9 cellular contexts compared by ENCODE assay signal in genomic region chr16:31265329-31266245, GRCh38. TPM values are rescaled to one million over a fixed set of nuclear protein-coding genes. Genes with fewer than 3 reads are reported as not detected.
DNase-seq lines count a peak whose midpoint lies in the region; ATAC-seq, FAIRE-seq and TF ChIP-seq lines count a peak whose summit lies in the region.
"Had no signal": no experiment of that assay in that cellular context is flagged by ENCODE, and none has a peak within 500 bp of the region (broad histone marks: within the 10 kb centered on the region; RNA-seq: fewer than 3 reads in every experiment).

No MANE protein-coding gene starts in this region.

- H3K14ac ChIP-seq in H1 (ENCODE audit: insufficient read length): no peak overlapping the region

- no peak overlapping the region for H2AFZ ChIP-seq in SK-N-SH (ENCODE audit: low read depth)
- no peak overlapping the region for H2AFZ ChIP-seq in H1 (ENCODE audit: low read length)

- H3K27ac ChIP-seq in SK-N-SH (ENCODE audit: low read depth in 2 of 2, low read length in 1 of 2): no peak overlapping the region
- no peak overlapping the region for H3K27ac ChIP-seq in H1 (ENCODE audit: low read depth, low read length)
- no peak overlapping the region for H3K27ac ChIP-seq in small intestine (ENCODE audit: low read depth in 1 of 2, low read length in 1 of 2)
- H3K27ac ChIP-seq: cardiac muscle cell had no signal

- H3K79me2 ChIP-seq in SK-N-SH (ENCODE audit: insufficient read depth) (no peaks in the 10 kb centered on the region), H1 (ENCODE audit: control insufficient read depth in 1 of 2, insufficient read depth in 2 of 2, low read length in 2 of 2) (no peaks in the 10 kb centered on the region)

- peak overlapping the region; percentile 60; the same call in 1 of the 2 replicates for H3K18ac ChIP-seq in H1 (ENCODE audit: extremely low read depth, low read length)

- H3F3A ChIP-seq in SK-N-SH (replicated peaks; ENCODE audit: insufficient read depth): no peaks in the 10 kb centered on the region

- no peak for TF ChIP-seq EP300 in SK-N-SH (IDR thresholded peaks at IDR 0.05; ENCODE audit: borderline replicate concordance in 1 of 2, low read depth in 1 of 2, low read length in 1 of 2)
- no peak for TF ChIP-seq EP300 in H1 (IDR thresholded peaks at IDR 0.05; ENCODE audit: borderline replicate concordance in 1 of 2, low read depth in 2 of 2, low read length in 2 of 2)

- WGBS in SK-N-SH (ENCODE audit: low lambda C conversion rate): 10% methylated on average over 17 of the region's 20 CpGs
- 79% methylated on average over 19 of the region's 20 CpGs; no CpG with 5 or more reads in 1 of the 2 experiments for WGBS in H1 (ENCODE audit: extremely low coverage in 1 of 2, insufficient coverage in 1 of 2, insufficient read length in 1 of 2, insufficient replicate concordance in 2 of 2, low coverage in 1 of 2, low lambda C conversion rate in 2 of 2, missing lambda C conversion rate in 1 of 2), 2 experiments
- 45 to 57% (median 50%) methylated on average over 20 of the region's 20 CpGs for WGBS in small intestine, 3 donors

- peak overlapping the region; percentile 43; the same call in 1 of the 2 replicates for H2BK12ac ChIP-seq in H1 (ENCODE audit: low read depth, low read length)

- H3K9me3 ChIP-seq in SK-N-SH (no peaks in the 10 kb centered on the region), H1 (ENCODE audit: insufficient read depth in 2 of 2, low read depth in 1 of 2, low read length in 1 of 2) (no peaks in the 10 kb centered on the region), small intestine (ENCODE audit: control insufficient read depth, low read depth) (no peaks in the 10 kb centered on the region)

- CTCF ChIA-PET in SK-N-SH (lab: Yijun Ruan, JAX): no interaction called here
- CTCF ChIA-PET in H1 (lab: Charles Lee; ENCODE audit: partially characterized antibody): interaction anchor here (1.1 to 1.7 kb wide), 3 partner anchors 9 to 17 kb away, joined by 3 to 8 read pairs (median 5); no protein-coding TSS in a partner anchor

- H4K20me1 ChIP-seq in SK-N-SH (ENCODE audit: insufficient read depth): no peaks in the 10 kb centered on the region
- no peaks in the 10 kb centered on the region for H4K20me1 ChIP-seq in H1 (replicated peaks in 1 of 2; ENCODE audit: control insufficient read depth in 1 of 2, insufficient read depth in 2 of 2, low read length in 2 of 2)

- H3K56ac ChIP-seq in H1 (replicated peaks; ENCODE audit: insufficient read length, low read depth, low read length): no peak overlapping the region

- H3K4me2 ChIP-seq in SK-N-SH (no peak overlapping the region), H1 (ENCODE audit: insufficient read depth in 1 of 2, low read depth in 2 of 2, low read length in 2 of 2) (no peak overlapping the region)

- peak; percentile 76 for ATAC-seq in SK-N-SH treated with all-trans-retinoic acid at 6 μM for 48 hours
- ATAC-seq in HG03354 (IDR thresholded peaks at IDR 0.05; ENCODE audit: poor library complexity, severe bottlenecking, unreplicated experiment): peak; percentile 88

- H3K9ac ChIP-seq in SK-N-SH: no peak overlapping the region
- H3K9ac ChIP-seq in H1 (replicated peaks in 1 of 4; ENCODE audit: extremely low read depth in 1 of 4, low read depth in 3 of 4, low read length in 3 of 4): no peak overlapping the region

- peak overlapping the region; percentile 72; the same call in 1 of the 2 replicates for H2BK20ac ChIP-seq in H1 (ENCODE audit: low read length)

- peaks cover 62% of the 10 kb centered on the region; the same call in 1 of the 2 replicates for H3K27me3 ChIP-seq in SK-N-SH (ENCODE audit: insufficient read depth)
- peaks cover 0 to 2% (median 0%) of the 10 kb centered on the region in 4 experiments; a peak in 1 of 7 replicates for H3K27me3 ChIP-seq in H1 (replicated peaks in 1 of 4; ENCODE audit: control insufficient read depth in 3 of 4, extremely low read depth in 1 of 4, insufficient read depth in 3 of 4, low read length in 3 of 4)
- no peaks in the 10 kb centered on the region for H3K27me3 ChIP-seq in small intestine (ENCODE audit: control insufficient read depth in 2 of 2, insufficient read depth in 2 of 2, low read length in 2 of 2)
- H3K27me3 ChIP-seq: cardiac muscle cell had no signal

- no peak for TF ChIP-seq RAD21 in SK-N-SH (IDR thresholded peaks at IDR 0.05; ENCODE audit: low read length)
- TF ChIP-seq RAD21 in H1 (IDR thresholded peaks at IDR 0.05 in 1 of 2, conservative IDR thresholded peaks at IDR 0.05 in 1 of 2; ENCODE audit: low read depth in 2 of 2, low read length in 2 of 2): peak in 1 of 2 experiments; percentile 17; a peak in 1 of 4 replicates

- no peaks in the 10 kb centered on the region for H3K79me1 ChIP-seq in H1 (ENCODE audit: low read depth, low read length)

- DNase-seq in SK-N-SH: no peak
- DNase-seq in activated CD4-positive, alpha-beta T cell treated with anti-CD3 and anti-CD28 coated beads for 24 hours (ENCODE audit: low read depth in 2 of 2): peak; percentile 56 to 69
- DNase-seq in H1 (ENCODE audit: low read depth in 1 of 2, low spot score in 2 of 2): peak; percentile 10 to 60
- DNase-seq in stimulated activated CD4-positive, alpha-beta T cell treated with anti-CD3 and anti-CD28 coated beads, Interleukin-2, amount 100 ng/mL, for 24 hours: peak; percentile 75 to 81
- no peak for DNase-seq in small intestine
- DNase-seq in NCI-H128 (lab: John Stamatoyannopoulos, UW; ENCODE audit: unreplicated experiment): no peak

- H2AK5ac ChIP-seq in H1 (ENCODE audit: low read depth, low read length): no peak overlapping the region

- no peak for TF ChIP-seq POLR2A in H1 (IDR thresholded peaks at IDR 0.05; ENCODE audit: control extremely low read depth in 1 of 2, low read depth in 2 of 2, low read length in 2 of 2)

- peaks cover 2% of the 10 kb centered on the region; the same call in 1 of the 2 replicates for H3K23me2 ChIP-seq in H1 (ENCODE audit: low read depth, low read length)

- H3K36me3 ChIP-seq in SK-N-SH (replicated peaks in 1 of 2; ENCODE audit: control insufficient read depth in 1 of 2, insufficient read depth in 2 of 2, low read length in 1 of 2) (no peaks in the 10 kb centered on the region), H1 (ENCODE audit: control insufficient read depth in 2 of 4, insufficient read depth in 4 of 4, low read length in 3 of 4) (no peaks in the 10 kb centered on the region), small intestine (ENCODE audit: control insufficient read depth in 2 of 2, insufficient read depth in 2 of 2, low read length in 2 of 2) (no peaks in the 10 kb centered on the region)
- H3K36me3 ChIP-seq: cardiac muscle cell had no signal

- H2BK120ac ChIP-seq in H1 (replicated peaks; ENCODE audit: low read depth, low read length): peak overlapping the region; percentile 53

- no peak for TF ChIP-seq CTCF in SK-N-SH (IDR thresholded peaks at IDR 0.05)
- TF ChIP-seq CTCF in H1 (IDR thresholded peaks at IDR 0.05; ENCODE audit: control extremely low read depth in 1 of 3, insufficient read depth in 1 of 3, low read depth in 1 of 3, low read length in 3 of 3): peak in 2 of 3 experiments; percentile 5 to 11; a peak in 2 of 4 replicates

- H3K4me1 ChIP-seq in SK-N-SH (ENCODE audit: control insufficient read depth in 1 of 2, insufficient read depth in 2 of 2, low read depth in 1 of 2, low read length in 1 of 2) (no peaks in the 10 kb centered on the region), H1 (replicated peaks in 1 of 4; ENCODE audit: control insufficient read depth in 3 of 4, insufficient read depth in 4 of 4, low read length in 3 of 4) (peaks cover 0 to 8% (median 3%) of the 10 kb centered on the region in 4 experiments; a peak in 4 of 7 replicates), small intestine (ENCODE audit: control insufficient read depth in 2 of 2, insufficient read depth in 1 of 2, low read depth in 1 of 2, low read length in 1 of 2) (no peaks in the 10 kb centered on the region)

- POLR2A ChIA-PET in SK-N-SH (lab: Yijun Ruan, JAX) (no interaction called here), H1 (lab: Charles Lee; ENCODE audit: partially characterized antibody) (interaction anchor here (1.8 kb wide), 1 partner anchor 82 kb away, joined by 6 read pairs; no protein-coding TSS in a partner anchor)

- 0 out of 2 replicates have a peak overlapping the region, but pooled peaks have one; percentile 61 for H2BK15ac ChIP-seq in H1 (ENCODE audit: low read length)

- no peak overlapping the region for H4K8ac ChIP-seq in H1 (ENCODE audit: extremely low read depth, insufficient read depth, low read length)

- FAIRE-seq in H1 (lab: Jason Lieb, UNC) (no peak), small intestine (lab: Jason Lieb, UNC) (no peak)

- no peak overlapping the region for H3K23ac ChIP-seq in H1 (ENCODE audit: insufficient read length)

- peak overlapping the region; percentile 83 for H4K91ac ChIP-seq in H1 (replicated peaks; ENCODE audit: insufficient read length, low read length)

- H4K5ac ChIP-seq in H1 (ENCODE audit: insufficient read length, low read depth, low read length): no peak overlapping the region

- no peaks in the 10 kb centered on the region for H3K9me2 ChIP-seq in SK-N-SH

- H3K4me3 ChIP-seq in SK-N-SH (ENCODE audit: low read depth in 2 of 2, low read length in 1 of 2) (no peak overlapping the region), H1 (ENCODE audit: extremely low read depth in 1 of 4, insufficient read depth in 2 of 4, low read depth in 3 of 4, low read length in 4 of 4) (no peak overlapping the region), small intestine (ENCODE audit: low read depth in 1 of 2, low read length in 2 of 2) (no peak overlapping the region)
- H3K4me3 ChIP-seq: cardiac muscle cell had no signal

- peak overlapping the region; percentile 35; the same call in 1 of the 2 replicates for H2BK5ac ChIP-seq in H1 (ENCODE audit: low read depth, low read length)

- H3K4ac ChIP-seq in H1 (replicated peaks; ENCODE audit: insufficient read length, low read depth, low read length): peak overlapping the region; percentile 85

RNA-seq across cellular contexts. Expression of gene ITGAM, which starts 5.8 kb away (rescaled TPM):
- polyA plus RNA-seq in SK-N-SH (2012; rRNA removed) (under 0.01 and 0.02 TPM in 2 replicates), H1 (2011; rRNA removed) (2.0 and 2.9 TPM in 2 replicates), small intestine (1 to 10 TPM in 1 of 3 donors, under 1 TPM in 2; 0.22 to 4.3 (median 0.27) TPM)
- polyA plus RNA-seq in SK-N-SH (2012; cell fraction: cytosol; rRNA removed): 0.03 TPM in 1 of 2 replicates, not detected in the other
- 0.06 TPM in 2 replicates for polyA plus RNA-seq in SK-N-SH (2012; cell fraction: nucleus; rRNA removed)
- total RNA-seq in H1 (2021; fragmentation: NEBNext Ultra II Directional; extraction: Animal tissue kit (Norgen Biotek cat#: 25700)): 0.22 and 0.44 TPM in 2 replicates
- 1.5 TPM for polyA plus RNA-seq in H1 (2011; cell fraction: cytosol; rRNA removed)
- 4.1 TPM for polyA plus RNA-seq in H1 (2011; cell fraction: nucleus; rRNA removed)
- polyA plus RNA-seq in H1 (2012, experiment 1 of 2): 0.84 to 1.6 TPM (median 1.5 TPM) in 4 replicates
- polyA plus RNA-seq in H1 (2012, experiment 2 of 2): 0.92 TPM
- 0.73 TPM for polyA plus RNA-seq in H1 (2013, experiment 1 of 2)
- polyA plus RNA-seq in H1 (2013, experiment 2 of 2): 0.29 TPM
- polyA minus RNA-seq in H1 (2011; rRNA and poly(A)+ RNA removed): 1.9 and 2.5 TPM in 2 replicates
- polyA minus RNA-seq in H1 (2011; cell fraction: cytosol; rRNA and poly(A)+ RNA removed): 0.29 TPM
- polyA minus RNA-seq in H1 (2011; cell fraction: nucleus; rRNA and poly(A)+ RNA removed): 1.00 TPM
- total RNA-seq: cardiac muscle cell had no signal
- polyA plus RNA-seq: cardiac muscle cell had no signal

RNA-seq across cellular contexts. Expression of gene PYDC1, which starts 48.7 kb away (rescaled TPM):
- polyA plus RNA-seq in SK-N-SH (2012; rRNA removed) (not detected in 2 replicates), H1 (2011; rRNA removed) (5.9 and 11.1 TPM in 2 replicates), small intestine (not detected)
- polyA plus RNA-seq in SK-N-SH (2012; cell fraction: cytosol; rRNA removed): not detected in 2 replicates
- polyA plus RNA-seq in SK-N-SH (2012; cell fraction: nucleus; rRNA removed): not detected in 2 replicates
- 3.0 and 3.5 TPM in 2 replicates for total RNA-seq in H1 (2021; fragmentation: NEBNext Ultra II Directional; extraction: Animal tissue kit (Norgen Biotek cat#: 25700))
- 6.0 TPM for polyA plus RNA-seq in H1 (2011; cell fraction: cytosol; rRNA removed)
- polyA plus RNA-seq in H1 (2011; cell fraction: nucleus; rRNA removed): 3.6 TPM
- 2.5 to 6.9 TPM (median 3.8 TPM) in 4 replicates for polyA plus RNA-seq in H1 (2012, experiment 1 of 2)
- polyA plus RNA-seq in H1 (2012, experiment 2 of 2): 13.3 TPM
- polyA plus RNA-seq in H1 (2013, experiment 1 of 2): 2.0 TPM
- 1.6 TPM for polyA plus RNA-seq in H1 (2013, experiment 2 of 2)
- polyA minus RNA-seq in H1 (2011; rRNA and poly(A)+ RNA removed): 0.56 TPM in 1 of 2 replicates, not detected in the other
- not detected for polyA minus RNA-seq in H1 (2011; cell fraction: cytosol; rRNA and poly(A)+ RNA removed)
- not detected for polyA minus RNA-seq in H1 (2011; cell fraction: nucleus; rRNA and poly(A)+ RNA removed)
- total RNA-seq: cardiac muscle cell had no signal
- polyA plus RNA-seq: cardiac muscle cell had no signal

RNA-seq across cellular contexts. Expression of gene TRIM72, which starts 51.7 kb away (rescaled TPM):
- under 0.01 TPM in 1 of 2 replicates, not detected in the other for polyA plus RNA-seq in SK-N-SH (2012; rRNA removed)
- not detected in 2 replicates for polyA plus RNA-seq in SK-N-SH (2012; cell fraction: cytosol; rRNA removed)
- 0.01 and 0.02 TPM in 2 replicates for polyA plus RNA-seq in SK-N-SH (2012; cell fraction: nucleus; rRNA removed)
- 1.3 and 2.1 TPM in 2 replicates for total RNA-seq in H1 (2021; fragmentation: NEBNext Ultra II Directional; extraction: Animal tissue kit (Norgen Biotek cat#: 25700))
- polyA plus RNA-seq in H1 (2011; rRNA removed): 0.57 and 0.97 TPM in 2 replicates
- 0.58 TPM for polyA plus RNA-seq in H1 (2011; cell fraction: cytosol; rRNA removed)
- 1.3 TPM for polyA plus RNA-seq in H1 (2011; cell fraction: nucleus; rRNA removed)
- polyA plus RNA-seq in H1 (2012, experiment 1 of 2): 0.84 to 1.6 TPM (median 1.1 TPM) in 4 replicates
- 0.38 TPM for polyA plus RNA-seq in H1 (2012, experiment 2 of 2)
- polyA plus RNA-seq in H1 (2013, experiment 1 of 2): 0.28 TPM
- polyA plus RNA-seq in H1 (2013, experiment 2 of 2): 0.26 TPM
- 0.57 and 0.93 TPM in 2 replicates for polyA minus RNA-seq in H1 (2011; rRNA and poly(A)+ RNA removed)
- polyA minus RNA-seq in H1 (2011; cell fraction: cytosol; rRNA and poly(A)+ RNA removed): 2.1 TPM
- 0.50 TPM for polyA minus RNA-seq in H1 (2011; cell fraction: nucleus; rRNA and poly(A)+ RNA removed)
- under 1 TPM; under 0.01 to 0.22 (median 0.04) TPM for polyA plus RNA-seq in small intestine
- polyA plus RNA-seq: cardiac muscle cell had no signal

Comparison
In these comparisons a context has a peak if more than half of its experiments do, and no peak if none do; other contexts are left out.
1. DNase-seq: peak in activated CD4-positive, alpha-beta T cell treated with anti-CD3 and anti-CD28 coated beads for 24 hours (2 of 2), H1 (2 of 2) and stimulated activated CD4-positive, alpha-beta T cell treated with anti-CD3 and anti-CD28 coated beads, Interleukin-2, amount 100 ng/mL, for 24 hours (2 of 2); none in SK-N-SH (single experiment), small intestine (single experiment) and NCI-H128 (single experiment).